In the genomic region with DNA sequence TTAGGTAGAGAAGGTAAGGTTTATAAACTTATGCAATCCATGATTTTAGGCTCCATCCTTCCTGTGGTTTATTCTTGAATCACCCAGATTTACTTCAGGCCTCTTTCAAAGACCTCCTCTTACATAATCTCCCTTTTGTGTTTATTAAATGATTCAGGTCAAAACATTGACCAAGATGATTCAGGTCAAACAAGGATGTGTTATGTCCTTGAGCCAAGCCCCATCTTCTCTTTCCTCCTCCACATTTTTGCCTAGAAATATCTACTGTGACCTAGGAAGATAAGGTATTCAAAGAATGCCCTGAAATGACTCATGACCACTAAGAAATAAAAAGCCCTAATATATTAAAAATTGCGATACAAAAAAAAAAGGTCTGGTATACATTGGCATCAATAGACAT, we compare ENCODE assay signal across 14 cellular contexts. TPM values are rescaled to one million over a fixed set of nuclear protein-coding genes. Genes with fewer than 3 reads are reported as not detected.
A peak's percentile ranks its signal among the peaks of the same experiment; 100 is the strongest.
DNase-seq lines count a peak whose midpoint lies in the region; FAIRE-seq and TF ChIP-seq lines count a peak whose summit lies in the region.
"Had no signal": no experiment of that assay in that cellular context is flagged by ENCODE, and none has a peak within 500 bp of the region (broad histone marks: within the 10 kb centered on the region; RNA-seq: fewer than 3 reads in every experiment).

No MANE protein-coding gene starts in this region.

- TF ChIP-seq CTCF in astrocyte of the spinal cord (IDR thresholded peaks at IDR 0.05; ENCODE audit: low read depth, low read length) (no peak), sigmoid colon (IDR thresholded peaks at IDR 0.05) (no peak)

- H3K36me3 ChIP-seq in sigmoid colon: no peaks in the 10 kb centered on the region
- H3K36me3 ChIP-seq: HAP-1 had no signal

- no peaks in the 10 kb centered on the region for H3K4me1 ChIP-seq in sigmoid colon
- H3K4me1 ChIP-seq: HAP-1 had no signal

- H3K4me3 ChIP-seq in astrocyte of the spinal cord (ENCODE audit: low read depth, low read length) (no peak overlapping the region), sigmoid colon (no peak overlapping the region)
- H3K4me3 ChIP-seq: HAP-1 had no signal

- no peak for FAIRE-seq in HTR-8/SVneo (lab: Jason Lieb, UNC)
- FAIRE-seq: endometrium had no signal

- TF ChIP-seq EP300 in sigmoid colon (IDR thresholded peaks at IDR 0.05): no peak

- intact Hi-C loops in sigmoid colon (cut with DNase I): loop anchor here (10.0 kb wide), 1 partner anchor 568 kb away; no protein-coding TSS in a partner anchor

- TF ChIP-seq POLR2A in sigmoid colon (IDR thresholded peaks at IDR 0.05): no peak

- 98 to 100% methylated on average over 1 of the region's 1 CpG for WGBS in sigmoid colon, 2 donors

- H3K27ac ChIP-seq in sigmoid colon: no peak overlapping the region

- H3K9me3 ChIP-seq in sigmoid colon: no peaks in the 10 kb centered on the region
- H3K9me3 ChIP-seq: HAP-1 had no signal

- in situ Hi-C loops in astrocyte of the spinal cord (cut with HindIII; ENCODE audit: low sequenced_read_pairs): no loop called here

- no peaks in the 10 kb centered on the region for H3K27me3 ChIP-seq in sigmoid colon

- DNase-seq in AG20443 (ENCODE audit: low spot score): peak; percentile 50
- DNase-seq in HTR-8/SVneo (ENCODE audit: insufficient read length, low spot score): peak; percentile 12
- DNase-seq in astrocyte of the spinal cord (ENCODE audit: low read depth, low spot score): peak; percentile 30
- DNase-seq in iris pigment epithelial cell (ENCODE audit: low read depth): peak; percentile 91
- DNase-seq in T-helper 9 cell: no peak
- DNase-seq in NCI-H345 treated with DMSO at 0.1 percent for 48 hours (lab: John Stamatoyannopoulos, UW; ENCODE audit: unreplicated experiment): no peak
- DNase-seq in foreskin melanocyte: no peak
- DNase-seq in sigmoid colon: no peak
- DNase-seq: activated naive CD8-positive, alpha-beta T cell treated with anti-CD3 and anti-CD28 coated beads, Interleukin-2, amount 50 U/mL, for 24 hours; COR-L47; NCI-H774; stimulated activated CD4-positive, alpha-beta T cell treated with anti-CD3 and anti-CD28 coated beads, Interleukin-1b, Interleukin-23, amount 100 ng/mL, for 48 hours had no signal

RNA-seq across cellular contexts. Expression of a gene that starts 31.8 kb away (rescaled TPM):
- 10 to 100 TPM; 10.5 to 24.6 (median 15.3) TPM for total RNA-seq in sigmoid colon
- 1 to 10 TPM; 4.0 to 7.2 (median 4.2) TPM for polyA plus RNA-seq in sigmoid colon

Comparison
In these comparisons a context has a peak if more than half of its experiments do, and no peak if none do; other contexts are left out.
1. DNase-seq: peak in AG20443 (single experiment), HTR-8/SVneo (single experiment), astrocyte of the spinal cord (single experiment) and iris pigment epithelial cell (single experiment); none in T-helper 9 cell (single experiment), NCI-H345 treated with DMSO at 0.1 percent for 48 hours (single experiment), foreskin melanocyte (single experiment) and sigmoid colon (single experiment).